ENCODE assay signal across 14 cellular contexts in genomic region chr12:11892065-11892391, GRCh38.
DNase-seq lines count a peak whose midpoint lies in the region; ATAC-seq, FAIRE-seq and TF ChIP-seq lines count a peak whose summit lies in the region.
"Had no signal": no experiment of that assay in that cellular context is flagged by ENCODE, and none has a peak within 500 bp of the region (broad histone marks: within the 10 kb centered on the region; RNA-seq: fewer than 3 reads in every experiment).

No MANE protein-coding gene starts in this region.

- no peaks in the 10 kb centered on the region for H3K79me2 ChIP-seq in K562 (ENCODE audit: control insufficient read depth, insufficient read depth, low read length)

- H3K4me3 ChIP-seq in K562 = no peak overlapping the region
- no peak overlapping the region for H3K4me3 ChIP-seq in gastroesophageal sphincter
- H3K4me3 ChIP-seq in testis = no peak overlapping the region
- H3K4me3 ChIP-seq: suprapubic skin had no signal

- no peaks in the 10 kb centered on the region for H3K9me3 Mint-ChIP-seq in stimulated activated naive CD8-positive, alpha-beta T cell treated with anti-CD3 and anti-CD28 coated beads, Interleukin-15, amount 100 ng/mL, for 72 hours
- H3K9me3 Mint-ChIP-seq: activated naive CD4-positive, alpha-beta T cell treated with anti-CD3 and anti-CD28 coated beads, Interleukin-2, amount 50 U/mL, for 24 hours; effector memory CD8-positive, alpha-beta T cell had no signal

- H3K27me3 Mint-ChIP-seq in stimulated activated naive CD8-positive, alpha-beta T cell treated with anti-CD3 and anti-CD28 coated beads, Interleukin-15, amount 100 ng/mL, for 72 hours = peaks cover under 1% of the 10 kb centered on the region
- H3K27me3 Mint-ChIP-seq: activated naive CD4-positive, alpha-beta T cell treated with anti-CD3 and anti-CD28 coated beads, Interleukin-2, amount 50 U/mL, for 24 hours; effector memory CD8-positive, alpha-beta T cell had no signal

- no peaks in the 10 kb centered on the region for H3K36me3 ChIP-seq in K562 (ENCODE audit: control insufficient read depth, insufficient read depth, low read length)
- peaks cover 0 to 65% of the 10 kb centered on the region in 2 donors for H3K36me3 ChIP-seq in gastroesophageal sphincter
- H3K36me3 ChIP-seq in testis (ENCODE audit: low read depth, missing control alignments) = no peaks in the 10 kb centered on the region

- DNase-seq in DMS53 (lab: John Stamatoyannopoulos, UW) (peak; percentile 71), DMS53 treated with DMSO at 0.1 percent for 48 hours (lab: John Stamatoyannopoulos, UW; ENCODE audit: unreplicated experiment) (no peak), K562 (ENCODE audit: extremely low read depth in 1 of 4, low spot score in 3 of 4) (no peak), testis (no peak), SIG-M5 treated with dmso at 0.1 percent for 504 hours (lab: John Stamatoyannopoulos, UW; ENCODE audit: unreplicated experiment) (no peak)
- DNase-seq in stimulated activated naive CD8-positive, alpha-beta T cell treated with anti-CD3 and anti-CD28 coated beads, Interleukin-15, amount 100 ng/mL, for 72 hours = no peak
- DNase-seq in activated CD4-positive, alpha-beta T cell treated with anti-CD3 and anti-CD28 coated beads, Interleukin-2, amount 50 U/mL, for 48 hours = no peak
- DNase-seq: effector memory CD8-positive, alpha-beta T cell; GDM1; NCI-H2171 had no signal

- no peak overlapping the region for H3K27ac ChIP-seq in K562 (ENCODE audit: extremely low read depth, low read depth, low read length)
- H3K27ac ChIP-seq in gastroesophageal sphincter = peak overlapping the region in 3 of 4 donors; percentile 35 to 49 (median 41)
- peak overlapping the region; percentile 27 to 67 for H3K27ac ChIP-seq in testis
- H3K27ac ChIP-seq: suprapubic skin had no signal

- BruUV-seq in K562 (replicated peaks; lab: Mats Ljungman, UMichigan) = no TSS peak

- no peak overlapping the region for H2AFZ ChIP-seq in K562 (ENCODE audit: low read depth, low read length)

- CTCF ChIA-PET in K562 (lab: Yijun Ruan, JAX; ENCODE audit: low intra/inter-chr PET ratio) = no interaction called here

- H3K4me1 Mint-ChIP-seq in stimulated activated naive CD8-positive, alpha-beta T cell treated with anti-CD3 and anti-CD28 coated beads, Interleukin-15, amount 100 ng/mL, for 72 hours = peaks cover 40% of the 10 kb centered on the region

- TF ChIP-seq POLR2A in K562 (conservative IDR thresholded peaks at IDR 0.05) (no peak), gastroesophageal sphincter (IDR thresholded peaks at IDR 0.05) (no peak), testis (IDR thresholded peaks at IDR 0.05) (no peak)

- H3K27ac Mint-ChIP-seq in stimulated activated naive CD8-positive, alpha-beta T cell treated with anti-CD3 and anti-CD28 coated beads, Interleukin-15, amount 100 ng/mL, for 72 hours = peak overlapping the region in 1 of 2 donors; percentile 42
- H3K27ac Mint-ChIP-seq: activated naive CD4-positive, alpha-beta T cell treated with anti-CD3 and anti-CD28 coated beads, Interleukin-2, amount 50 U/mL, for 24 hours; effector memory CD8-positive, alpha-beta T cell had no signal

- TF ChIP-seq CTCF in K562 (IDR thresholded peaks at IDR 0.05 in 2 of 3, conservative IDR thresholded peaks at IDR 0.05 in 1 of 3; ENCODE audit: insufficient read depth in 2 of 3, low read depth in 1 of 3, low read length in 3 of 3) (peak in 1 of 3 experiments; percentile 13; a peak in 1 of 6 replicates), gastroesophageal sphincter (IDR thresholded peaks at IDR 0.05) (peak; percentile 35 to 45 (median 40)), testis (IDR thresholded peaks at IDR 0.05) (peak; percentile 22 to 48 (median 37))

- H3K9me3 ChIP-seq in K562 (replicated peaks; ENCODE audit: control insufficient read depth, insufficient read depth, low read depth, low read length) (no peaks in the 10 kb centered on the region), gastroesophageal sphincter (peaks cover 0 to 4% (median 0%) of the 10 kb centered on the region in 3 donors), testis (no peaks in the 10 kb centered on the region)
- H3K9me3 ChIP-seq: suprapubic skin had no signal

- no peaks in the 10 kb centered on the region for H3K27me3 ChIP-seq in K562 (ENCODE audit: control insufficient read depth in 2 of 2, insufficient read depth in 2 of 2, low read length in 2 of 2)
- no peaks in the 10 kb centered on the region for H3K27me3 ChIP-seq in gastroesophageal sphincter
- H3K27me3 ChIP-seq in testis = no peaks in the 10 kb centered on the region
- H3K27me3 ChIP-seq: suprapubic skin had no signal

- intact Hi-C loops in K562 (cut with micrococcal nuclease) (loop anchor here (10.0 kb wide), 1 partner anchor 157 kb away; no protein-coding TSS in a partner anchor), testis (cut with DNase I; ENCODE audit: low total_unique reads) (no loop called here)

- H3K4me2 ChIP-seq in K562 (ENCODE audit: insufficient read depth, low read length) = no peak overlapping the region

- TF ChIP-seq EP300 in K562 (IDR thresholded peaks at IDR 0.05; ENCODE audit: low read length) = no peak
- no peak for TF ChIP-seq EP300 in gastroesophageal sphincter (IDR thresholded peaks at IDR 0.05)

- TF ChIP-seq RAD21 in K562 (CRISPR knock-in tag; conservative IDR thresholded peaks at IDR 0.05 in 1 of 2, IDR thresholded peaks at IDR 0.05 in 1 of 2) = 0 out of 4 replicates have a peak, but pooled peaks of 1 of the 2 experiments have one; percentile 6

- in situ Hi-C loops in K562 (cut with MboI) = no loop called here

- FAIRE-seq in K562 (lab: Jason Lieb, UNC) = no peak
- FAIRE-seq: A204.1 had no signal

- H4K20me1 ChIP-seq in K562 (replicated peaks; ENCODE audit: control insufficient read depth, insufficient read depth, low read length) = no peaks in the 10 kb centered on the region

- no peaks in the 10 kb centered on the region for H3K9me1 ChIP-seq in K562 (ENCODE audit: control insufficient read depth, insufficient read depth, low read length)

- no peak for ATAC-seq in K562
- no peak for ATAC-seq in gastroesophageal sphincter
- no peak for ATAC-seq in stimulated activated naive CD8-positive, alpha-beta T cell treated with anti-CD3 and anti-CD28 coated beads, Interleukin-15, amount 100 ng/mL, for 72 hours
- ATAC-seq: effector memory CD8-positive, alpha-beta T cell had no signal

- no peak overlapping the region for H3K4me3 Mint-ChIP-seq in stimulated activated naive CD8-positive, alpha-beta T cell treated with anti-CD3 and anti-CD28 coated beads, Interleukin-15, amount 100 ng/mL, for 72 hours
- H3K4me3 Mint-ChIP-seq: activated naive CD4-positive, alpha-beta T cell treated with anti-CD3 and anti-CD28 coated beads, Interleukin-2, amount 50 U/mL, for 24 hours; effector memory CD8-positive, alpha-beta T cell had no signal

- H3K4me1 ChIP-seq in K562 (replicated peaks in 1 of 2; ENCODE audit: control insufficient read depth in 2 of 2, insufficient read depth in 2 of 2, low read length in 2 of 2) = no peaks in the 10 kb centered on the region
- H3K4me1 ChIP-seq in gastroesophageal sphincter = peaks cover 0 to 26% (median 5%) of the 10 kb centered on the region in 3 donors
- H3K4me1 ChIP-seq in testis = peaks cover 3% of the 10 kb centered on the region

- H3K9ac ChIP-seq in K562 (ENCODE audit: insufficient read depth in 1 of 2, low read depth in 2 of 2, low read length in 2 of 2) = no peak overlapping the region

- WGBS in K562 (ENCODE audit: insufficient coverage, low coverage, missing lambda C conversion rate) = 86% methylated on average over 1 of the region's 2 CpGs
- WGBS in gastroesophageal sphincter (ENCODE audit: low coverage in 1 of 2), 2 donors = 73 to 92% methylated on average over 2 of the region's 2 CpGs
- 65 to 71% methylated on average over 2 of the region's 2 CpGs for WGBS in testis, 2 donors

- POLR2A ChIA-PET in K562 (lab: Yijun Ruan, JAX) = no interaction called here

TF ChIP-seq in K562, 482 proteins besides CTCF, POLR2A, EP300 and RAD21:
- TF ChIP-seq SIN3B (IDR thresholded peaks at IDR 0.05; ENCODE audit: low read depth) (no peak), CREBBP (IDR thresholded peaks at IDR 0.05; ENCODE audit: low read depth, low read length) (no peak), ZSCAN29 (IDR thresholded peaks at IDR 0.05) (no peak), ATF2 (CRISPR knock-in tag; IDR thresholded peaks at IDR 0.05) (no peak), ZNF277 (CRISPR knock-in tag; IDR thresholded peaks at IDR 0.05; ENCODE audit: borderline replicate concordance) (no peak), ZNF384 (IDR thresholded peaks at IDR 0.05; ENCODE audit: low read depth, low read length) (peak; percentile 76), SAP30 (IDR thresholded peaks at IDR 0.05; ENCODE audit: borderline replicate concordance, insufficient read depth, low read depth, low read length, poor library complexity, severe bottlenecking) (no peak)
